In genomic region chr1:39258146-39258924, GRCh38 we compare ENCODE assay signal across 1 cellular context.
TF ChIP-seq lines count a peak whose summit lies in the region.

No MANE protein-coding gene starts in this region.

TF ChIP-seq in SK-N-SH, 30 proteins besides CTCF, POLR2A, EP300 and RAD21 (continued from another document):
- TF ChIP-seq MAX (IDR thresholded peaks at IDR 0.05; ENCODE audit: low read depth) = no peak
- TF ChIP-seq FOXM1 (IDR thresholded peaks at IDR 0.05; ENCODE audit: low read depth) = no peak
- TF ChIP-seq RXRA (IDR thresholded peaks at IDR 0.05; ENCODE audit: borderline replicate concordance, low read depth) = no peak
- no peak for TF ChIP-seq ZBTB33 (IDR thresholded peaks at IDR 0.05; ENCODE audit: borderline replicate concordance, low read depth)
- TF ChIP-seq IRF3 (IDR thresholded peaks at IDR 0.05; ENCODE audit: low read depth, low read length) = no peak
- TF ChIP-seq USF1 (IDR thresholded peaks at IDR 0.05; ENCODE audit: borderline replicate concordance, low read depth) = peak; percentile 30; the same call in 1 of the 2 replicates
- TF ChIP-seq RCOR1 (IDR thresholded peaks at IDR 0.05; ENCODE audit: low read length) = no peak
- TF ChIP-seq, protein P1, sequence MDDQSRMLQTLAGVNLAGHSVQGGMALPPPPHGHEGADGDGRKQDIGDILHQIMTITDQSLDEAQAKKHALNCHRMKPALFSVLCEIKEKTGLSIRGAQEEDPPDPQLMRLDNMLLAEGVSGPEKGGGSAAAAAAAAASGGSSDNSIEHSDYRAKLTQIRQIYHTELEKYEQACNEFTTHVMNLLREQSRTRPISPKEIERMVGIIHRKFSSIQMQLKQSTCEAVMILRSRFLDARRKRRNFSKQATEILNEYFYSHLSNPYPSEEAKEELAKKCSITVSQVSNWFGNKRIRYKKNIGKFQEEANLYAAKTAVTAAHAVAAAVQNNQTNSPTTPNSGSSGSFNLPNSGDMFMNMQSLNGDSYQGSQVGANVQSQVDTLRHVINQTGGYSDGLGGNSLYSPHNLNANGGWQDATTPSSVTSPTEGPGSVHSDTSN (IDR thresholded peaks at IDR 0.05) = 0 out of 2 replicates have a peak, but pooled peaks have one; percentile 9
- TF ChIP-seq GABPA (IDR thresholded peaks at IDR 0.05; ENCODE audit: low read depth) = no peak
- no peak for TF ChIP-seq FOXJ3 (CRISPR knock-in tag; IDR thresholded peaks at IDR 0.05)
- TF ChIP-seq MXI1 (IDR thresholded peaks at IDR 0.05; ENCODE audit: low read depth, low read length) = peak; percentile 24; the same call in 1 of the 2 replicates
- TF ChIP-seq GATA2 (CRISPR knock-in tag; IDR thresholded peaks at IDR 0.05) = no peak
- TF ChIP-seq TEAD4 (IDR thresholded peaks at IDR 0.05; ENCODE audit: borderline replicate concordance, insufficient read depth) = no peak
- no peak for TF ChIP-seq TAF1 (IDR thresholded peaks at IDR 0.05; ENCODE audit: borderline replicate concordance, low read depth, low read length)
- TF ChIP-seq TCF12 (IDR thresholded peaks at IDR 0.05) = peak; percentile 45; the same call in 1 of the 2 replicates
